Comparison of ENCODE assay signal across 19 cellular contexts in the genomic region with DNA sequence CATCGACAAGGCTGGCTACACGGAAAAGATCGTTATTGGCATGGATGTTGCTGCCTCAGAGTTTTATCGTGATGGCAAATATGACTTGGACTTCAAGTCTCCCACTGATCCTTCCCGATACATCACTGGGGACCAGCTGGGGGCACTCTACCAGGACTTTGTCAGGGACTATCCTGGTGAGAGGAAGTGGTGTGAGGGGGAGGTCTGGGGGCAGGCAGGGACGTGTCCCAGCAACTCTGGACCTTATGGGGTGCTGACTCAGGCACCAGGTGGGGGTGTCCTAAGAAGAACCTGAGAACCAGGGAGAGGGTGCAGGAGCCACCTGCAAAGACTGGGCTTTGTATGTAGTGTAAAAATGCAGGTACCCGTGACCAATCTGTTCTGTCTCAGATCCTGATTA. TPM values are rescaled to one million over a fixed set of nuclear protein-coding genes. Genes with fewer than 3 reads are reported as not detected.
DNase-seq lines count a peak whose midpoint lies in the region; ATAC-seq, FAIRE-seq and TF ChIP-seq lines count a peak whose summit lies in the region.
"Had no signal": no experiment of that assay in that cellular context is flagged by ENCODE, and none has a peak within 500 bp of the region (broad histone marks: within the 10 kb centered on the region; RNA-seq: fewer than 3 reads in every experiment).

No MANE protein-coding gene starts in this region.

- POLR2A ChIA-PET in activated CD4-positive, alpha-beta T cell treated with anti-CD3 and anti-CD28 coated beads for 36 hours (lab: Charles Lee): no interaction called here

- peaks cover 31% of the 10 kb centered on the region for H3K4me1 Mint-ChIP-seq in activated CD4-positive, alpha-beta T cell treated with anti-CD3 and anti-CD28 coated beads for 36 hours
- H3K4me1 Mint-ChIP-seq in astrocyte (ENCODE audit: low read depth, unreplicated experiment) (peaks cover 22% of the 10 kb centered on the region), nephron progenitor cell (peaks cover 75% of the 10 kb centered on the region)

- CTCF ChIA-PET in activated CD4-positive, alpha-beta T cell treated with anti-CD3 and anti-CD28 coated beads for 36 hours (lab: Charles Lee): interaction anchor here (0.6 to 1.4 kb wide), 2 partner anchors 28 to 52 kb away, joined by 3 to 5 read pairs; partner anchors contain the start of gene TPI1

- H3K27me3 ChIP-seq in Loucy (ENCODE audit: insufficient read depth, low read length, poor library complexity, severe bottlenecking) (no peaks in the 10 kb centered on the region), astrocyte (ENCODE audit: insufficient read depth, low read length) (no peaks in the 10 kb centered on the region), brain microvascular endothelial cell (replicated peaks) (no peaks in the 10 kb centered on the region)
- H3K27me3 ChIP-seq: dorsolateral prefrontal cortex had no signal

- H3K79me2 ChIP-seq in Loucy (ENCODE audit: insufficient read depth, low read length) (peaks cover 36% of the 10 kb centered on the region), astrocyte (ENCODE audit: insufficient read depth, low read length) (no peaks in the 10 kb centered on the region)

- H3K27ac ChIP-seq in astrocyte (ENCODE audit: low read depth, low read length): no peak overlapping the region
- no peak overlapping the region for H3K27ac ChIP-seq in brain microvascular endothelial cell
- H3K27ac ChIP-seq: neutrophil, VCaP had no signal

- H4K20me1 ChIP-seq in Loucy (ENCODE audit: insufficient read depth, low read length, poor library complexity, severe bottlenecking) (peaks cover 24% of the 10 kb centered on the region), astrocyte (ENCODE audit: insufficient read depth, low read length) (no peaks in the 10 kb centered on the region)

- H3K4me1 ChIP-seq in Loucy (ENCODE audit: insufficient read depth, low read length, poor library complexity, severe bottlenecking) (peaks cover 31% of the 10 kb centered on the region), astrocyte (ENCODE audit: insufficient read depth, low read length) (peaks cover 24% of the 10 kb centered on the region)

- no peaks in the 10 kb centered on the region for H3K27me3 Mint-ChIP-seq in activated CD4-positive, alpha-beta T cell treated with anti-CD3 and anti-CD28 coated beads for 36 hours
- H3K27me3 Mint-ChIP-seq in astrocyte (ENCODE audit: low read depth, unreplicated experiment) (no peaks in the 10 kb centered on the region), nephron progenitor cell (ENCODE audit: low read depth, poor library complexity) (peaks cover 2% of the 10 kb centered on the region)

- H3K27ac Mint-ChIP-seq in activated CD4-positive, alpha-beta T cell treated with anti-CD3 and anti-CD28 coated beads for 36 hours: peak overlapping the region; percentile 38
- H3K27ac Mint-ChIP-seq in astrocyte (ENCODE audit: unreplicated experiment): no peak overlapping the region
- peak overlapping the region; percentile 5 for H3K27ac Mint-ChIP-seq in nephron progenitor cell

- no peaks in the 10 kb centered on the region for H3F3A ChIP-seq in Loucy (ENCODE audit: low read depth)

- H3K9me3 ChIP-seq in Loucy (ENCODE audit: insufficient read depth, low read depth, low read length) (no peaks in the 10 kb centered on the region), astrocyte (ENCODE audit: insufficient read depth, low read depth, low read length) (no peaks in the 10 kb centered on the region)
- H3K9me3 ChIP-seq: neutrophil had no signal

- no peaks in the 10 kb centered on the region for H3K9me2 ChIP-seq in Loucy (replicated peaks; ENCODE audit: low read depth, low read length)

- H3K36me3 ChIP-seq in Loucy (ENCODE audit: insufficient read depth, low read length): peaks cover 31% of the 10 kb centered on the region; the same call in 1 of the 2 replicates
- peaks cover 2% of the 10 kb centered on the region for H3K36me3 ChIP-seq in astrocyte (ENCODE audit: insufficient read depth, low read length)
- H3K36me3 ChIP-seq in brain microvascular endothelial cell (replicated peaks): no peaks in the 10 kb centered on the region
- H3K36me3 ChIP-seq: neutrophil had no signal

- ATAC-seq in activated CD4-positive, alpha-beta T cell treated with anti-CD3 and anti-CD28 coated beads for 36 hours: no peak
- no peak for ATAC-seq in HG03565 (IDR thresholded peaks at IDR 0.05; ENCODE audit: unreplicated experiment)
- no peak for ATAC-seq in GM18868 (IDR thresholded peaks at IDR 0.05; ENCODE audit: unreplicated experiment)
- ATAC-seq: sciatic nerve had no signal

- H3K4me2 ChIP-seq in Loucy (ENCODE audit: low read depth, low read length, poor library complexity, severe bottlenecking) (no peak overlapping the region), astrocyte (ENCODE audit: low read length) (no peak overlapping the region)

- no peaks in the 10 kb centered on the region for H3K9me3 Mint-ChIP-seq in activated CD4-positive, alpha-beta T cell treated with anti-CD3 and anti-CD28 coated beads for 36 hours (ENCODE audit: low read depth)
- no peaks in the 10 kb centered on the region for H3K9me3 Mint-ChIP-seq in astrocyte (ENCODE audit: unreplicated experiment)
- H3K9me3 Mint-ChIP-seq in nephron progenitor cell: no peaks in the 10 kb centered on the region

- DNase-seq in activated CD4-positive, alpha-beta T cell treated with anti-CD3 and anti-CD28 coated beads for 36 hours: no peak
- no peak for DNase-seq in activated CD4-positive, alpha-beta T cell treated with anti-CD3 and anti-CD28 coated beads for 1 hour
- DNase-seq in astrocyte (ENCODE audit: low read depth) (no peak), nephron progenitor cell (no peak), brain microvascular endothelial cell (no peak)
- DNase-seq: anterior cingulate cortex; dorsolateral prefrontal cortex; NCI-H446; stimulated activated CD4-positive, alpha-beta T cell treated with anti-CD3 and anti-CD28 coated beads, Interleukin-4, amount 100 ng/mL, for 4 hours had no signal

- intact Hi-C loops in activated CD4-positive, alpha-beta T cell treated with anti-CD3 and anti-CD28 coated beads for 36 hours (cut with DNase I, micrococcal nuclease): no loop called here

- peak overlapping the region; percentile 43 for H3K9ac ChIP-seq in Loucy (ENCODE audit: low read depth, low read length, poor library complexity, severe bottlenecking)
- no peak overlapping the region for H3K9ac ChIP-seq in astrocyte (ENCODE audit: low read length)

- H3K4me3 Mint-ChIP-seq in activated CD4-positive, alpha-beta T cell treated with anti-CD3 and anti-CD28 coated beads for 36 hours: no peak overlapping the region
- H3K4me3 Mint-ChIP-seq in astrocyte (ENCODE audit: unreplicated experiment): peak overlapping the region; percentile 6
- no peak overlapping the region for H3K4me3 Mint-ChIP-seq in nephron progenitor cell

- H2AFZ ChIP-seq in Loucy (ENCODE audit: low read length) (no peak overlapping the region), astrocyte (ENCODE audit: low read depth, low read length) (no peak overlapping the region)

- in situ Hi-C loops in brain microvascular endothelial cell (cut with HindIII; ENCODE audit: low pct_ligation_motif_present, low sequenced_read_pairs): no loop called here

- H3K36me3 Mint-ChIP-seq in activated CD4-positive, alpha-beta T cell treated with anti-CD3 and anti-CD28 coated beads for 36 hours (ENCODE audit: low read depth): peaks cover 59% of the 10 kb centered on the region
- H3K36me3 Mint-ChIP-seq in astrocyte (ENCODE audit: low read depth, unreplicated experiment) (peaks cover 16% of the 10 kb centered on the region), nephron progenitor cell (ENCODE audit: low read depth) (peaks cover 26% of the 10 kb centered on the region)

- FAIRE-seq in astrocyte (lab: Jason Lieb, UNC): no peak
- FAIRE-seq: G401.6, GM19239 had no signal

- H3K4me3 ChIP-seq in Loucy (ENCODE audit: low read length, poor library complexity, severe bottlenecking): no peak overlapping the region
- no peak overlapping the region for H3K4me3 ChIP-seq in astrocyte (ENCODE audit: insufficient read depth, low read depth, low read length)
- no peak overlapping the region for H3K4me3 ChIP-seq in brain microvascular endothelial cell (ENCODE audit: low read depth, low read length)
- H3K4me3 ChIP-seq: dorsolateral prefrontal cortex had no signal

- TF ChIP-seq CTCF in Loucy (conservative IDR thresholded peaks at IDR 0.05; ENCODE audit: low read length) (peak; percentile 48), astrocyte (IDR thresholded peaks at IDR 0.05; ENCODE audit: insufficient read depth, low read depth, low read length) (no peak), nephron progenitor cell (IDR thresholded peaks at IDR 0.05) (no peak), brain microvascular endothelial cell (IDR thresholded peaks at IDR 0.05; ENCODE audit: low read depth, low read length, missing control alignments) (no peak)

RNA-seq across cellular contexts. Expression of gene ENO2, which starts 5.2 kb away (rescaled TPM):
- 100 to 1,000 TPM; 301 to 317 TPM for total RNA-seq in activated CD4-positive, alpha-beta T cell treated with anti-CD3 and anti-CD28 coated beads for 36 hours
- total RNA-seq in astrocyte: 46.4 and 47.7 TPM in 2 replicates

RNA-seq across cellular contexts. Expression of gene ATN1, which starts 8.2 kb away (rescaled TPM):
- 10 to 100 TPM; 32.2 to 32.4 TPM for total RNA-seq in activated CD4-positive, alpha-beta T cell treated with anti-CD3 and anti-CD28 coated beads for 36 hours
- 94.9 and 97.8 TPM in 2 replicates for total RNA-seq in astrocyte

RNA-seq across cellular contexts. Expression of gene LRRC23, which starts 15.0 kb away (rescaled TPM):
- 1 to 10 TPM; 6.4 to 7.0 TPM for total RNA-seq in activated CD4-positive, alpha-beta T cell treated with anti-CD3 and anti-CD28 coated beads for 36 hours
- 5.0 and 5.2 TPM in 2 replicates for total RNA-seq in astrocyte

RNA-seq across cellular contexts. Expression of gene RNU7-1, which starts 24.0 kb away (rescaled TPM):
- total RNA-seq in activated CD4-positive, alpha-beta T cell treated with anti-CD3 and anti-CD28 coated beads for 36 hours: not detected
- not detected in 2 replicates for total RNA-seq in astrocyte
- total RNA-seq: A172, dorsolateral prefrontal cortex, sciatic nerve, ureter had no signal

RNA-seq across cellular contexts. Expression of gene C12orf57, which starts 24.2 kb away (rescaled TPM):
- 100 to 1,000 TPM; 189 to 208 TPM for total RNA-seq in activated CD4-positive, alpha-beta T cell treated with anti-CD3 and anti-CD28 coated beads for 36 hours
- 117 and 123 TPM in 2 replicates for total RNA-seq in astrocyte
- total RNA-seq: A172 had no signal
